Comparison of ENCODE assay signal across 20 cellular contexts in the genomic region with DNA sequence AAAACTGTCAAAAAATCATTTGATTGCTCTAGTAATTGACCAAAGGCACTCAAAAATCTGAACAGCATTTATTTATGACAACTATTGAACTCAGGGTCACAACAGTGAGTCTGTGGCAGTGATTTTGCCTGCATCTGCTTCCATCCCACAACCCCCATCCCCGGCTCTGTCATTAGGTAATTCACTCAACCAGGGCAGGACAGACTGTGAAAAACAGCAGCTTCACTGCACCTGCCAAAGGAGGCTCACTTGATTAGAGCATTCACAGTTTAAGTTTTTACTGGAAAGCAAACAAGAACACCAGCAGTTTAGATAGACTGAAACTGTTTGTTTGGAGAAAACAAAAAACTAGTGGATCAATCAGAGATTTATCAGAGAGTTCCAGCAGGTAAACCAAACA.
"Had no signal": no experiment of that assay in that cellular context is flagged by ENCODE, and none has a peak within 500 bp of the region (broad histone marks: within the 10 kb centered on the region; RNA-seq: fewer than 3 reads in every experiment).

No MANE protein-coding gene starts in this region.

- H3K27ac ChIP-seq: cardiac muscle cell, gastrocnemius medialis, heart left ventricle, prostate gland, right lobe of liver, vagina, WERI-Rb-1 had no signal

- DNase-seq: activated CD4-positive, alpha-beta T cell treated with anti-CD3 and anti-CD28 coated beads for 1 hour; activated CD4-positive, alpha-beta T cell treated with anti-CD3 and anti-CD28 coated beads, Interleukin-2, amount 50 U/mL, for 4 hours; activated effector memory CD4-positive, alpha-beta T cell treated with anti-CD3 and anti-CD28 coated beads, Interleukin-2, amount 50 U/mL, for 16 hours; activated naive CD4-positive, alpha-beta T cell treated with anti-CD3 and anti-CD28 coated beads, Interleukin-2, amount 50 U/mL, for 16 hours; activated T-cell treated with anti-CD3 and anti-CD28 coated beads, Interleukin-2, amount 50 U/mL, for 72 hours; effector CD8-positive, alpha-beta T cell; gastrocnemius medialis; heart left ventricle; left ventricle myocardium superior; right lobe of liver; small intestine; stimulated activated CD4-positive, alpha-beta T cell treated with anti-CD3 and anti-CD28 coated beads, Interleukin-15, amount 100 ng/mL, for 24 hours; stimulated activated CD4-positive, alpha-beta T cell treated with anti-CD3 and anti-CD28 coated beads, Interleukin-2, amount 100 ng/mL, for 48 hours; trophoblast cell; WERI-Rb-1 had no signal

- H3K4me1 ChIP-seq: gastrocnemius medialis, heart left ventricle, prostate gland, right lobe of liver, vagina had no signal

- H3K9me3 ChIP-seq: adrenal gland, gastrocnemius medialis, heart left ventricle, prostate gland, right lobe of liver, vagina had no signal

- FAIRE-seq: small intestine had no signal

- ATAC-seq: esophagus mucosa, gastrocnemius medialis, heart left ventricle, left ventricle myocardium superior had no signal

- H3K36me3 ChIP-seq: adrenal gland, cardiac muscle cell, gastrocnemius medialis, heart left ventricle, prostate gland, right lobe of liver, vagina, WERI-Rb-1 had no signal

- H3K27me3 ChIP-seq: adrenal gland, cardiac muscle cell, gastrocnemius medialis, right lobe of liver, vagina had no signal

- H3K4me3 ChIP-seq: adrenal gland, cardiac muscle cell, gastrocnemius medialis, heart left ventricle, prostate gland, right lobe of liver, vagina had no signal
